22 cellular contexts compared by ENCODE assay signal in the genomic region with DNA sequence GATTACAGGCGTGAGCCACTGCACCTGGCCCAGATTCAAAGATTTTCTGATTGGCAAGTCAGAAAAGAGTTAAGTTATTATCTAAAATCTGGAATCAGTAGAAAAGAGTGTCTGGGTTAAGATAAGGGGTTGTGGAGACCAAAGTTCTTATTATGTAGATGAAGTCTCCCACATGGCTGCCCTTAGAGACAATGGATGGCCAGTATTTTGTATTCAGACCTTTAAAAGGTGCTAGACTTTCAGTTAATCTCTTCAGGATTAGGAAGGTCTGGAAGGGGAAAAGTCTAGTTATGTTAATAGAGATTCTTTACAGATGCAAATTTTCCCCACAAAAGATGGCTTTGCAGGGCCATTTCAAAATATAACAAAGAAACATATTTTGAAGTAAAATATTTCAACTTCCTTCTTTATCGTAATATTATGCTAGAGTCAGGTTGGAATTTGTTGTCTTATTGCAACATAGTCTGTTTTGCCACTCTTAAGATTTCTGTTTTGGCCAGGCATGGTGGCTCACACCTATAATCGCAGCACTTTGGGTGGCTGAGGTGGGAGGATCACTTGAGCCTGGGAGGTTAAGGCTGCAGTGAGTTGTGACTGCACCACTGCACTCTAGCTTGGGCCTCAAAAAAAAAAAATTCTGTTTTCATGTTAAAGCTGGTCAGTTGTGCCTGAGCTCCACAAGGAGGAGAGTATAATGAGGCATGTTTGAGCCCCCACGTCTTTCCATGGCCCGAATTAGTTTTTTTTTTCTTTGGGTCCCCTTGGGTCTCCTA. TPM values are rescaled to one million over a fixed set of nuclear protein-coding genes. Genes with fewer than 3 reads are reported as not detected.
DNase-seq lines count a peak whose midpoint lies in the region; ATAC-seq and TF ChIP-seq lines count a peak whose summit lies in the region.
"Had no signal": no experiment of that assay in that cellular context is flagged by ENCODE, and none has a peak within 500 bp of the region (broad histone marks: within the 10 kb centered on the region; RNA-seq: fewer than 3 reads in every experiment).

No MANE protein-coding gene starts in this region.

- WGBS in H9 (ENCODE audit: extremely low coverage, insufficient read length, low lambda C conversion rate) = no CpG with 5 or more reads among the region's 5 CpGs
- WGBS in HUES64 = 87% methylated on average over 5 of the region's 5 CpGs
- 66 to 84% (median 72%) methylated on average over 5 of the region's 5 CpGs for WGBS in adrenal gland, 4 donors
- WGBS in sigmoid colon, 2 donors = 91 to 93% methylated on average over 5 of the region's 5 CpGs
- WGBS in right cardiac atrium = 91% methylated on average over 5 of the region's 5 CpGs

- no peak overlapping the region for H2BK15ac ChIP-seq in H9 (ENCODE audit: low read depth, low read length)

- H3K27me3 Mint-ChIP-seq in H9 (ENCODE audit: low read depth) = no peaks in the 10 kb centered on the region

- no peak overlapping the region for H3K4ac ChIP-seq in H9 (ENCODE audit: low read depth, low read length)

- H3K23me2 ChIP-seq in H9 (ENCODE audit: insufficient read length, low read depth, low read length, poor library complexity, severe bottlenecking) = no peaks in the 10 kb centered on the region

- no peak overlapping the region for H4K8ac ChIP-seq in H9 (replicated peaks; ENCODE audit: insufficient read length, low read depth, low read length)

- no peak overlapping the region for H3T11ph ChIP-seq in H9 (ENCODE audit: low read length)

- no peak overlapping the region for H4K5ac ChIP-seq in H9 (ENCODE audit: insufficient read length, low read depth, low read length)

- no peak overlapping the region for H3K9ac ChIP-seq in H9 (ENCODE audit: extremely low read depth, insufficient read length, low read length)
- H3K9ac ChIP-seq in HUES64 (ENCODE audit: low read depth, low read length) = no peak overlapping the region
- H3K9ac ChIP-seq: BLaER1 had no signal

- H3K9me3 Mint-ChIP-seq in H9 = peaks cover 10 to 16% of the 10 kb centered on the region in 2 experiments
- H3K9me3 Mint-ChIP-seq: CD8-positive, alpha-beta T cell had no signal

- no peak overlapping the region for H2AK5ac ChIP-seq in H9 (ENCODE audit: insufficient read length, low read length)

- no peak for TF ChIP-seq CTCF in H9 (conservative IDR thresholded peaks at IDR 0.05)
- no peak for TF ChIP-seq CTCF in adrenal gland (IDR thresholded peaks at IDR 0.05)
- TF ChIP-seq CTCF in sigmoid colon (IDR thresholded peaks at IDR 0.05) = no peak

- no peak overlapping the region for H3K4me2 ChIP-seq in H9 (ENCODE audit: insufficient read depth, insufficient read length, low read length)
- H3K4me2 ChIP-seq: BLaER1 had no signal

- ATAC-seq in GM18909 (IDR thresholded peaks at IDR 0.05; ENCODE audit: poor library complexity, unreplicated experiment) (no peak), right cardiac atrium (no peak)
- ATAC-seq: CD8-positive, alpha-beta T cell; HCT116 had no signal

- intact Hi-C loops in adrenal gland (cut with DNase I) = no loop called here
- intact Hi-C loops in sigmoid colon (cut with DNase I) = no loop called here
- intact Hi-C loops in right cardiac atrium (cut with DNase I) = no loop called here

- no peaks in the 10 kb centered on the region for H3K9me3 ChIP-seq in H9 (ENCODE audit: control insufficient read depth, low read depth, low read length)
- H3K9me3 ChIP-seq in HUES64 (ENCODE audit: insufficient read depth, low read depth, low read length) = no peaks in the 10 kb centered on the region
- H3K9me3 ChIP-seq in adrenal gland (replicated peaks in 1 of 3) = no peaks in the 10 kb centered on the region
- no peaks in the 10 kb centered on the region for H3K9me3 ChIP-seq in sigmoid colon
- H3K9me3 ChIP-seq in right cardiac atrium (ENCODE audit: control insufficient read depth, low read length) = no peaks in the 10 kb centered on the region

- no peaks in the 10 kb centered on the region for H3K79me1 ChIP-seq in H9 (ENCODE audit: insufficient read depth, low read depth, low read length, poor library complexity, severe bottlenecking)

- H3K4me1 Mint-ChIP-seq in H9 = peaks cover 38 to 45% of the 10 kb centered on the region in 2 experiments

- peaks cover 34 to 61% (median 48%) of the 10 kb centered on the region in 3 experiments for H3K36me3 Mint-ChIP-seq in H9 (ENCODE audit: insufficient read depth in 1 of 3, low read depth in 3 of 3)
- H3K36me3 Mint-ChIP-seq: CD8-positive, alpha-beta T cell had no signal

- H3K79me2 ChIP-seq in H9 (ENCODE audit: insufficient read depth, low read length) = no peaks in the 10 kb centered on the region

- in situ Hi-C loops in G401 (cut with HindIII; ENCODE audit: low sequenced_read_pairs) = no loop called here

- no peak overlapping the region for H3K18ac ChIP-seq in H9 (ENCODE audit: insufficient read length, low read depth, low read length)

- peak overlapping the region; percentile 87 to 96 (median 91) for H3K27ac Mint-ChIP-seq in H9
- H3K27ac Mint-ChIP-seq: CD8-positive, alpha-beta T cell had no signal

- H3K4me3 Mint-ChIP-seq in H9 = no peak overlapping the region
- H3K4me3 Mint-ChIP-seq: CD8-positive, alpha-beta T cell had no signal

- H3K27me3 ChIP-seq in H9 (ENCODE audit: insufficient read depth, low read length) = no peaks in the 10 kb centered on the region
- H3K27me3 ChIP-seq in HUES64 (ENCODE audit: insufficient read depth, low read length) = no peaks in the 10 kb centered on the region
- no peaks in the 10 kb centered on the region for H3K27me3 ChIP-seq in adrenal gland
- H3K27me3 ChIP-seq in sigmoid colon = no peaks in the 10 kb centered on the region
- H3K27me3 ChIP-seq in right cardiac atrium (ENCODE audit: control insufficient read depth, insufficient read depth) = no peaks in the 10 kb centered on the region
- H3K27me3 ChIP-seq: BLaER1 had no signal

- H2BK120ac ChIP-seq in H9 (ENCODE audit: low read depth, low read length, poor library complexity, severe bottlenecking) = no peak overlapping the region

- H3K14ac ChIP-seq in H9 (ENCODE audit: insufficient read depth, low read length) = no peak overlapping the region

- TF ChIP-seq EP300 in sigmoid colon (IDR thresholded peaks at IDR 0.05) = no peak

- H4K20me1 ChIP-seq in H9 (ENCODE audit: control insufficient read depth, insufficient read depth, insufficient read length) = no peaks in the 10 kb centered on the region

- H3K27ac ChIP-seq in H9 (ENCODE audit: insufficient read length, low read depth, low read length) (no peak overlapping the region), HUES64 (ENCODE audit: low read depth, low read length) (peak overlapping the region; percentile 90), adrenal gland (peak overlapping the region in 3 of 5 donors; percentile 32 to 89 (median 69)), sigmoid colon (no peak overlapping the region), right cardiac atrium (ENCODE audit: low read length) (no peak overlapping the region)
- H3K27ac ChIP-seq: BLaER1, HL-60, RWPE1, SK-N-MC had no signal

- H2BK12ac ChIP-seq in H9 (ENCODE audit: insufficient read length, low read depth, low read length) = no peak overlapping the region

- H3K4me3 ChIP-seq in HUES64 (ENCODE audit: low read length) (no peak overlapping the region), adrenal gland (no peak overlapping the region), sigmoid colon (no peak overlapping the region), right cardiac atrium (ENCODE audit: low read length) (no peak overlapping the region)
- H3K4me3 ChIP-seq: BLaER1, SK-N-MC had no signal

- no peak overlapping the region for H3K23ac ChIP-seq in H9 (ENCODE audit: insufficient read length, low read depth, low read length)

- DNase-seq in H9 (no peak), adrenal gland (peak in 1 of 7 donors; percentile 43), sigmoid colon (peak; percentile 12), G401 (ENCODE audit: low spot score) (no peak), right cardiac atrium (no peak)
- DNase-seq: ACHN; CD8-positive, alpha-beta T cell; Karpas-422; MV-4-11; NCI-H1105 treated with DMSO at 0.1 percent for 48 hours; NCI-H2029 treated with DMSO at 0.1 percent for 48 hours; NCI-H226; NCI-H510A treated with DMSO at 0.1 percent for 48 hours; NCI-H748 treated with DMSO at 0.1 percent for 48 hours; SHP77 treated with DMSO at 0.1 percent for 48 hours had no signal

- no peak overlapping the region for H3K56ac ChIP-seq in H9 (ENCODE audit: insufficient read length, low read depth, low read length)

- no peak overlapping the region for H2BK20ac ChIP-seq in H9 (ENCODE audit: low read depth, low read length, poor library complexity, severe bottlenecking)

- TF ChIP-seq POLR2A in adrenal gland (IDR thresholded peaks at IDR 0.05) (no peak), sigmoid colon (IDR thresholded peaks at IDR 0.05) (no peak)

- H2AFZ ChIP-seq in H9 (ENCODE audit: low read length) = no peak overlapping the region

- 0 out of 2 replicates have a peak, but pooled peaks cover 2% of the 10 kb centered on the region for H3K36me3 ChIP-seq in HUES64 (ENCODE audit: insufficient read depth, low read length)
- H3K36me3 ChIP-seq in adrenal gland (replicated peaks in 1 of 2) = no peaks in the 10 kb centered on the region
- H3K36me3 ChIP-seq in sigmoid colon = no peaks in the 10 kb centered on the region

- H2BK5ac ChIP-seq in H9 (ENCODE audit: insufficient read length, low read length) = no peak overlapping the region

- no peak overlapping the region for H4K91ac ChIP-seq in H9 (ENCODE audit: insufficient read length, low read depth, low read length)

- H3K4me1 ChIP-seq in H9 (ENCODE audit: insufficient read depth, low read length) = no peaks in the 10 kb centered on the region
- peaks cover 16% of the 10 kb centered on the region for H3K4me1 ChIP-seq in HUES64 (ENCODE audit: insufficient read depth, low read length)
- H3K4me1 ChIP-seq in adrenal gland (replicated peaks in 1 of 2) = peaks cover 7 to 44% of the 10 kb centered on the region in 2 donors
- H3K4me1 ChIP-seq in sigmoid colon = no peaks in the 10 kb centered on the region
- H3K4me1 ChIP-seq in right cardiac atrium (ENCODE audit: control insufficient read depth, insufficient read depth, low read length) = no peaks in the 10 kb centered on the region

RNA-seq across cellular contexts. Expression of gene GRAMD1B, which starts 14.0 kb away (rescaled TPM):
- total RNA-seq in H9 (2021) = 24.7 and 25.9 TPM in 2 replicates
- polyA plus RNA-seq in HUES64 (2013, experiment 1 of 2) = 8.1 TPM
- 9.3 TPM for polyA plus RNA-seq in HUES64 (2013, experiment 2 of 2)
- total RNA-seq in adrenal gland = 1,000 to 10,000 TPM in 1 of 8 donors, 100 to 1,000 TPM in 7; 178 to 1,898 (median 285) TPM
- 100 to 1,000 TPM; 101 to 721 (median 114) TPM for polyA plus RNA-seq in adrenal gland
- 1 to 10 TPM; 2.3 to 5.0 (median 3.8) TPM for total RNA-seq in sigmoid colon
- 1 to 10 TPM; 1.8 to 4.9 (median 3.5) TPM for polyA plus RNA-seq in sigmoid colon
- total RNA-seq in G401 (2014; rRNA removed; shearing (Covaris generic)) = 31.0 and 33.3 TPM in 2 replicates
- 1 to 10 TPM; 2.4 to 4.1 (median 3.2) TPM for total RNA-seq in right cardiac atrium
- polyA plus RNA-seq in right cardiac atrium = 2.0 TPM

Comparison
In these comparisons a context has a peak if more than half of its experiments do, and no peak if none do; other contexts are left out.
1. H3K27ac ChIP-seq: peak in HUES64 (single experiment) and adrenal gland (3 of 5); none in H9 (single experiment), sigmoid colon (0 of 4) and right cardiac atrium (single experiment).